In genomic region chr19:58022283-58022660, GRCh38 we compare ENCODE assay signal across 1 cellular context.
TF ChIP-seq lines count a peak whose summit lies in the region.

No MANE protein-coding gene starts in this region.

TF ChIP-seq in WTC11, 78 proteins besides CTCF, POLR2A, EP300 and RAD21 (continued from another document):
- no peak for TF ChIP-seq AFF4 (CRISPR knock-in tag; IDR thresholded peaks at IDR 0.05; ENCODE audit: borderline replicate concordance)
- no peak for TF ChIP-seq ATF1 (CRISPR knock-in tag; IDR thresholded peaks at IDR 0.05)
- TF ChIP-seq KAT7 (CRISPR knock-in tag; IDR thresholded peaks at IDR 0.05; ENCODE audit: borderline replicate concordance) = no peak
- no peak for TF ChIP-seq E2F4 (CRISPR knock-in tag; IDR thresholded peaks at IDR 0.05; ENCODE audit: borderline replicate concordance, low read depth)
- TF ChIP-seq ATF2 (CRISPR knock-in tag; IDR thresholded peaks at IDR 0.05; ENCODE audit: borderline replicate concordance, low read depth) = no peak
- TF ChIP-seq E2F5 (CRISPR knock-in tag; IDR thresholded peaks at IDR 0.05) = no peak
- no peak for TF ChIP-seq JAZF1 (CRISPR knock-in tag; IDR thresholded peaks at IDR 0.05)
- no peak for TF ChIP-seq ATF3 (CRISPR knock-in tag; conservative IDR thresholded peaks at IDR 0.05)
- TF ChIP-seq SMAD3 (CRISPR knock-in tag; IDR thresholded peaks at IDR 0.05; ENCODE audit: borderline replicate concordance) = no peak
- TF ChIP-seq SMAD4 (CRISPR knock-in tag; IDR thresholded peaks at IDR 0.05) = no peak
